8 cellular contexts compared by ENCODE assay signal in genomic region chr5:60700347-60700815, GRCh38. TPM values are rescaled to one million over a fixed set of nuclear protein-coding genes. Genes with fewer than 3 reads are reported as not detected.
A peak's percentile ranks its signal among the peaks of the same experiment; 100 is the strongest.
DNase-seq lines count a peak whose midpoint lies in the region; ATAC-seq and TF ChIP-seq lines count a peak whose summit lies in the region.

No MANE protein-coding gene starts in this region.

- intact Hi-C loops in PC-9 (cut with micrococcal nuclease; ENCODE audit: unreplicated experiment), result no loop called here

- peak overlapping the region; percentile 67 for H3K27ac Mint-ChIP-seq in endothelial cell (ENCODE audit: unreplicated experiment)

- H3K36me3 ChIP-seq in BE2C (no peaks in the 10 kb centered on the region), PC-9 (ENCODE audit: low read depth) (no peaks in the 10 kb centered on the region)

- H3K27ac ChIP-seq in PC-9, result peak overlapping the region; percentile 47

- H3K27me3 ChIP-seq in BE2C (no peaks in the 10 kb centered on the region), PC-9 (ENCODE audit: insufficient read depth, low read depth) (no peaks in the 10 kb centered on the region)

- peak; percentile 10 for DNase-seq in BE2C
- no peak for DNase-seq in PC-9
- DNase-seq in endothelial cell (ENCODE audit: low spot score), result no peak
- DNase-seq in myocyte (ENCODE audit: low read depth), result peak; percentile 34
- no peak for DNase-seq in dedifferentiated amniotic fluid mesenchymal stem cell (ENCODE audit: extremely low spot score)
- DNase-seq in activated effector memory CD4-positive, alpha-beta T cell treated with anti-CD3 and anti-CD28 coated beads, Interleukin-2, amount 50 U/mL, for 16 hours, result no peak

- H3K27me3 Mint-ChIP-seq in endothelial cell (ENCODE audit: unreplicated experiment), result peaks cover 6% of the 10 kb centered on the region

- peak; percentile 8 for ATAC-seq in GM18520 (IDR thresholded peaks at IDR 0.05; ENCODE audit: unreplicated experiment)
- ATAC-seq in HG03025 (IDR thresholded peaks at IDR 0.05; ENCODE audit: low FRiP score, unreplicated experiment), result peak; percentile 24

- BruUV-seq in PC-9 (replicated peaks; lab: Mats Ljungman, UMichigan), result TSS peak; percentile 93

- peaks cover under 1% of the 10 kb centered on the region for H3K9me3 Mint-ChIP-seq in endothelial cell (ENCODE audit: unreplicated experiment)

- POLR2A ChIA-PET in PC-9 (lab: Charles Lee; ENCODE audit: unreplicated experiment), result no interaction called here

- H3K9me2 ChIP-seq in PC-9 (ENCODE audit: insufficient read depth), result no peaks in the 10 kb centered on the region

- peaks cover 34% of the 10 kb centered on the region for H3K79me2 ChIP-seq in PC-9 (ENCODE audit: low read depth)

- peaks cover 4% of the 10 kb centered on the region for H3K4me1 ChIP-seq in BE2C
- peaks cover 11% of the 10 kb centered on the region; the same call in 1 of the 2 replicates for H3K4me1 ChIP-seq in PC-9 (replicated peaks; ENCODE audit: insufficient read depth)

- no peaks in the 10 kb centered on the region for H3K9me3 ChIP-seq in BE2C
- H3K9me3 ChIP-seq in PC-9 (ENCODE audit: insufficient read depth, low read depth), result no peaks in the 10 kb centered on the region

- CTCF ChIA-PET in PC-9 (lab: Charles Lee), result interaction anchor here (0.6 to 1.0 kb wide), 2 partner anchors 49 to 144 kb away, joined by 3 to 4 read pairs; partner anchors contain the start of gene ELOVL7

- H3K4me3 ChIP-seq in BE2C (ENCODE audit: low read depth, low read length) (peak overlapping the region; percentile 87), PC-9 (peak overlapping the region; percentile 76)

- H3K4me1 Mint-ChIP-seq in endothelial cell (ENCODE audit: unreplicated experiment), result peaks cover 10% of the 10 kb centered on the region

- peak overlapping the region; percentile 77 for H3K4me2 ChIP-seq in PC-9

- peak overlapping the region; percentile 95 for H2AFZ ChIP-seq in PC-9

- peak overlapping the region; percentile 97 for H3K4me3 Mint-ChIP-seq in endothelial cell (ENCODE audit: unreplicated experiment)

- H3K36me3 Mint-ChIP-seq in endothelial cell (ENCODE audit: low read depth, unreplicated experiment), result peaks cover 5% of the 10 kb centered on the region

- TF ChIP-seq CTCF in BE2C (IDR thresholded peaks at IDR 0.05; ENCODE audit: low read depth, low read length), result no peak
- no peak for TF ChIP-seq CTCF in PC-9 (conservative IDR thresholded peaks at IDR 0.05)
- no peak for TF ChIP-seq CTCF in endothelial cell (IDR thresholded peaks at IDR 0.05; ENCODE audit: unreplicated experiment)

- 0 out of 2 replicates have a peak, but pooled peaks cover 3% of the 10 kb centered on the region for H3F3A ChIP-seq in PC-9 (ENCODE audit: insufficient read depth, low read depth)

- no peaks in the 10 kb centered on the region for H4K20me1 ChIP-seq in PC-9 (ENCODE audit: insufficient read depth)

RNA-seq across cellular contexts. Expression of gene DEPDC1B, which starts 0.4 kb away (rescaled TPM):
- 2.4 TPM for polyA plus RNA-seq in BE2C (2012; ENCODE audit: insufficient read depth, insufficient read length, low read depth)
- total RNA-seq in PC-9 (2021) (25.6 and 29.2 TPM in 2 replicates), endothelial cell (ENCODE audit: unreplicated experiment) (6.4 TPM), myocyte (0.68 and 0.99 TPM in 2 replicates)
- polyA plus RNA-seq in myocyte (2012), result 0.44 TPM

Comparison
In these comparisons a context has a peak if more than half of its experiments do, and no peak if none do; other contexts are left out.
1. DNase-seq: peak in BE2C (single experiment) and myocyte (single experiment); none in PC-9 (0 of 2), endothelial cell (single experiment), dedifferentiated amniotic fluid mesenchymal stem cell (single experiment) and activated effector memory CD4-positive, alpha-beta T cell treated with anti-CD3 and anti-CD28 coated beads, Interleukin-2, amount 50 U/mL, for 16 hours (single experiment).